ENCODE assay signal across 8 cellular contexts in genomic region chr11:19713221-19714092, GRCh38. TPM values are rescaled to one million over a fixed set of nuclear protein-coding genes. Genes with fewer than 3 reads are reported as not detected.
DNase-seq lines count a peak whose midpoint lies in the region; ATAC-seq, FAIRE-seq and TF ChIP-seq lines count a peak whose summit lies in the region.

No MANE protein-coding gene starts in this region.

- H3K36me3 Mint-ChIP-seq in Calu3 (ENCODE audit: insufficient read depth, unreplicated experiment) (peaks cover 34% of the 10 kb centered on the region), HFFc6 (ENCODE audit: low read depth) (peaks cover 14% of the 10 kb centered on the region; the same call in 1 of the 2 replicates)
- H3K36me3 Mint-ChIP-seq in activated naive CD8-positive, alpha-beta T cell treated with anti-CD3 and anti-CD28 coated beads for 36 hours = no peaks in the 10 kb centered on the region

- H4K20me1 ChIP-seq in keratinocyte (ENCODE audit: control insufficient read depth, extremely low read depth, insufficient read depth, low read length) = no peaks in the 10 kb centered on the region

- no peaks in the 10 kb centered on the region for H3K9me1 ChIP-seq in keratinocyte (ENCODE audit: control insufficient read depth, extremely low read depth, insufficient read depth, low read length)

- H3K27ac Mint-ChIP-seq in Calu3 (ENCODE audit: unreplicated experiment) (peak overlapping the region; percentile 67), HFFc6 (peak overlapping the region; percentile 96)
- H3K27ac Mint-ChIP-seq in activated naive CD8-positive, alpha-beta T cell treated with anti-CD3 and anti-CD28 coated beads for 36 hours = no peak overlapping the region

- H3K4me1 Mint-ChIP-seq in Calu3 (ENCODE audit: low read depth, unreplicated experiment) (peaks cover 36% of the 10 kb centered on the region), HFFc6 (ENCODE audit: low read depth) (peaks cover 64% of the 10 kb centered on the region)
- peaks cover 23% of the 10 kb centered on the region for H3K4me1 Mint-ChIP-seq in activated naive CD8-positive, alpha-beta T cell treated with anti-CD3 and anti-CD28 coated beads for 36 hours

- H3K9me3 ChIP-seq in keratinocyte (ENCODE audit: control insufficient read depth, low read depth, low read length) (no peaks in the 10 kb centered on the region), stomach smooth muscle (ENCODE audit: control insufficient read depth in 2 of 2, low read length in 2 of 2) (no peaks in the 10 kb centered on the region)

- dilution Hi-C loops in keratinocyte (cut with MboI; ENCODE audit: extremely low pct_ligation_motif_present, low sequenced_read_pairs) = no loop called here

- intact Hi-C loops in Calu3 (cut with micrococcal nuclease; ENCODE audit: unreplicated experiment) = no loop called here

- H3K27me3 ChIP-seq in keratinocyte (ENCODE audit: control insufficient read depth, extremely low read depth, insufficient read depth, low read length) = peaks cover 43% of the 10 kb centered on the region
- H3K27me3 ChIP-seq in stomach smooth muscle (ENCODE audit: control insufficient read depth in 1 of 2, insufficient read depth in 2 of 2, low read length in 2 of 2) = peaks cover 0 to 2% of the 10 kb centered on the region in 2 donors

- H3K9me3 Mint-ChIP-seq in Calu3 (ENCODE audit: low read depth, unreplicated experiment) = no peaks in the 10 kb centered on the region
- no peaks in the 10 kb centered on the region for H3K9me3 Mint-ChIP-seq in HFFc6
- H3K9me3 Mint-ChIP-seq in activated naive CD8-positive, alpha-beta T cell treated with anti-CD3 and anti-CD28 coated beads for 36 hours = no peaks in the 10 kb centered on the region

- H3K4me2 ChIP-seq in keratinocyte (ENCODE audit: control insufficient read depth, extremely low read depth, insufficient read depth, low read depth, low read length) = peak overlapping the region; percentile 74

- H3K4me1 ChIP-seq in keratinocyte (ENCODE audit: control insufficient read depth, extremely low read depth, insufficient read depth, low read length) (peaks cover 12% of the 10 kb centered on the region), stomach smooth muscle (ENCODE audit: control insufficient read depth, insufficient read depth, low read length) (peaks cover 58% of the 10 kb centered on the region)

- BruUV-seq in Calu3 (replicated peaks; lab: Mats Ljungman, UMichigan) = TSS peak; percentile 29

- no peaks in the 10 kb centered on the region for H3K36me3 ChIP-seq in keratinocyte (ENCODE audit: control insufficient read depth in 2 of 2, extremely low read depth in 1 of 2, insufficient read depth in 2 of 2, low read length in 2 of 2)
- no peaks in the 10 kb centered on the region for H3K36me3 ChIP-seq in stomach smooth muscle (ENCODE audit: control insufficient read depth in 2 of 2, insufficient read depth in 2 of 2, low read length in 2 of 2)

- H3K4me3 Mint-ChIP-seq in Calu3 (ENCODE audit: low read depth, unreplicated experiment) (peak overlapping the region; percentile 88), HFFc6 (peak overlapping the region; percentile 86)
- H3K4me3 Mint-ChIP-seq in activated naive CD8-positive, alpha-beta T cell treated with anti-CD3 and anti-CD28 coated beads for 36 hours = peak overlapping the region; percentile 77

- TF ChIP-seq CTCF in Calu3 (IDR thresholded peaks at IDR 0.05; ENCODE audit: unreplicated experiment) = no peak
- TF ChIP-seq CTCF in HFFc6 (IDR thresholded peaks at IDR 0.05) = no peak
- no peak for TF ChIP-seq CTCF in keratinocyte (optimal IDR thresholded peaks at IDR 0.05 in 1 of 3, IDR thresholded peaks at IDR 0.05 in 1 of 3, conservative IDR thresholded peaks at IDR 0.05 in 1 of 3; ENCODE audit: extremely low read depth in 1 of 3, insufficient read depth in 2 of 3, low read length in 3 of 3)

- H3K4me3 ChIP-seq in keratinocyte (ENCODE audit: control insufficient read depth in 2 of 3, extremely low read depth in 1 of 3, insufficient read depth in 2 of 3, low read depth in 1 of 3, low read length in 3 of 3) (peak overlapping the region; percentile 39 to 70 (median 64)), stomach smooth muscle (ENCODE audit: low read length in 2 of 2) (peak overlapping the region; percentile 91 to 98)

- no peak for FAIRE-seq in keratinocyte (lab: Jason Lieb, UNC)

- H3K27me3 Mint-ChIP-seq in Calu3 (ENCODE audit: unreplicated experiment) = no peaks in the 10 kb centered on the region
- peaks cover 5% of the 10 kb centered on the region; the same call in 1 of the 2 replicates for H3K27me3 Mint-ChIP-seq in HFFc6 (ENCODE audit: insufficient read depth)
- peaks cover 50% of the 10 kb centered on the region for H3K27me3 Mint-ChIP-seq in activated naive CD8-positive, alpha-beta T cell treated with anti-CD3 and anti-CD28 coated beads for 36 hours

- CTCF ChIA-PET in Calu3 (lab: Charles Lee) = interaction anchor here (0.7 kb wide), 1 partner anchor 190 kb away, joined by 3 read pairs; no protein-coding TSS in a partner anchor

- peak overlapping the region; percentile 67 for H2AFZ ChIP-seq in keratinocyte (ENCODE audit: control insufficient read depth, low read length)

- DNase-seq in Calu3 = no peak
- DNase-seq in HFFc6 = no peak
- DNase-seq in activated naive CD8-positive, alpha-beta T cell treated with anti-CD3 and anti-CD28 coated beads for 36 hours = peak; percentile 2
- no peak for DNase-seq in keratinocyte (ENCODE audit: low read depth, low spot score)
- no peak for DNase-seq in AG20443 (ENCODE audit: low spot score)
- DNase-seq in SKM-1 (lab: John Stamatoyannopoulos, UW; ENCODE audit: unreplicated experiment) = no peak

- ATAC-seq in GM18858 (IDR thresholded peaks at IDR 0.05; ENCODE audit: unreplicated experiment) = no peak

- H3K9ac ChIP-seq in keratinocyte (ENCODE audit: control insufficient read depth, extremely low read depth, insufficient read depth, low read length) (peak overlapping the region; percentile 18), stomach smooth muscle (ENCODE audit: low read length in 2 of 2) (peak overlapping the region; percentile 93 to 97)

- no peaks in the 10 kb centered on the region for H3K79me2 ChIP-seq in keratinocyte (ENCODE audit: control insufficient read depth, insufficient read depth, low read length)

- no peak overlapping the region for H3K27ac ChIP-seq in keratinocyte (ENCODE audit: control insufficient read depth, insufficient read depth, low read length)
- peak overlapping the region; percentile 92 for H3K27ac ChIP-seq in stomach smooth muscle (ENCODE audit: low read length)

RNA-seq across cellular contexts. Expression of gene NAV2, which starts 0.8 kb away (rescaled TPM):
- 17.3 and 21.4 TPM in 2 replicates for total RNA-seq in Calu3 (2022)
- 10 to 100 TPM; 12.4 to 34.9 (median 31.8) TPM for total RNA-seq in HFFc6 (2021; fragmentation: NEBNext Ultra II Directional; extraction: Animal tissue kit (Norgen Biotek cat#: 25700))
- under 1 TPM; 0.14 to 0.20 TPM for total RNA-seq in activated naive CD8-positive, alpha-beta T cell treated with anti-CD3 and anti-CD28 coated beads for 36 hours
- 4.0 to 8.7 TPM (median 7.5 TPM) in 3 replicates for polyA plus RNA-seq in keratinocyte
- 4.6 TPM for polyA plus RNA-seq in keratinocyte (2011; ENCODE audit: low read depth)
- polyA plus RNA-seq in keratinocyte (2011; cell fraction: cytosol; rRNA removed) = 3.4 and 4.5 TPM in 2 replicates
- 15.0 and 17.8 TPM in 2 replicates for polyA plus RNA-seq in keratinocyte (2011; cell fraction: nucleus; rRNA removed)
- 5.7 and 7.0 TPM in 2 replicates for polyA plus RNA-seq in keratinocyte (2012; ENCODE audit: low replicate concordance)
- polyA minus RNA-seq in keratinocyte = 15.8 to 39.2 TPM (median 26.1 TPM) in 3 replicates
- 4.8 TPM for polyA minus RNA-seq in keratinocyte (2011; cell fraction: cytosol; rRNA and poly(A)+ RNA removed)
- 20.9 and 44.0 TPM in 2 replicates for polyA minus RNA-seq in keratinocyte (2011; cell fraction: nucleus; rRNA and poly(A)+ RNA removed)

Comparison
In these comparisons a context has a peak if more than half of its experiments do, and no peak if none do; other contexts are left out.
1. RNA of gene NAV2, which starts 0.8 kb away (total RNA-seq): 12.4 to 34.9 TPM in HFFc6 and 17.3 to 21.4 TPM in Calu3; 0.14 to 0.20 TPM in activated naive CD8-positive, alpha-beta T cell treated with anti-CD3 and anti-CD28 coated beads for 36 hours; every median in the first group is over 10 times any median in the second.
2. Peak in every context shown above with its lines, with median percentiles within 50 percentile points of each other: H3K4me3 Mint-ChIP-seq.